Comparison of ENCODE assay signal across 15 cellular contexts in the genomic region with DNA sequence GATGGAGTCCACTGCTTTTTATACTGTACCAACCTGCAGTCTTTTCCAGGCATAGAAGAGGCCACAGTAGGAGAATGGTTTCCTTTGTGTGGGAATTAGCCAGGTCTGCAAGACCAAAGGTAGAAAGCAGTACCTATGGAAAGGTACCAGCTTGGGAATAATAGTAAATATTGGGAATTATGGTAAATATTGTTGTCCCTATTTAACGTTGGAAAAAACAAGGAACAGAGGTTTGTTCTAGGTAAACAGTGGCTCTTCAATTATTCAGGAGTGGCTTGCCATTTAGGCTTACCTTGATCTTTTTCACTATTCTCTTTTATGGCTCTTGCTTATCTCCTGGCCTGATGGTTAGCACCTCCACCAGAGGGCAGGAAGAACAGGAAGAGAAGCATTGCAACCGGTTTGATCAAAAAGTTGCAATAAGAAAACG. TPM values are rescaled to one million over a fixed set of nuclear protein-coding genes. Genes with fewer than 3 reads are reported as not detected.
DNase-seq lines count a peak whose midpoint lies in the region; FAIRE-seq and TF ChIP-seq lines count a peak whose summit lies in the region.
"Had no signal": no experiment of that assay in that cellular context is flagged by ENCODE, and none has a peak within 500 bp of the region (broad histone marks: within the 10 kb centered on the region; RNA-seq: fewer than 3 reads in every experiment).

No MANE protein-coding gene starts in this region.

- intact Hi-C loops in kidney (cut with DNase I) = no loop called here

- no peak overlapping the region for H3K9ac ChIP-seq in kidney (ENCODE audit: low read length in 2 of 2)

- DNase-seq in BJ (ENCODE audit: low read depth) (no peak), SW480 (ENCODE audit: low spot score) (peak; percentile 51), kidney (no peak), NCI-H1436 (lab: John Stamatoyannopoulos, UW) (no peak), GM12892 (ENCODE audit: insufficient read length) (no peak), H54 (ENCODE audit: insufficient read length, low spot score) (no peak)
- no peak for DNase-seq in activated CD4-positive, alpha-beta memory T cell treated with anti-CD3 and anti-CD28 coated beads, Interleukin-2, amount 10 ng/mL, durations not matched to agents 7 days and 5 days
- DNase-seq: activated T-cell treated with anti-CD3 and anti-CD28 coated beads, Interleukin-2, amount 50 U/mL, for 48 hours; amygdala; NCI-H1105; NK-92 treated with Interleukin-12 subunit alpha and Interleukin-12 subunit beta, amount 100 ng/mL, for 24 hours had no signal

- H3K27me3 ChIP-seq in BJ (ENCODE audit: control insufficient read depth, insufficient read depth, low read length) = no peaks in the 10 kb centered on the region

- no peaks in the 10 kb centered on the region for H3K9me3 Mint-ChIP-seq in activated CD4-positive, alpha-beta memory T cell treated with anti-CD3 and anti-CD28 coated beads, Interleukin-2, amount 10 ng/mL, durations not matched to agents 7 days and 5 days
- H3K9me3 Mint-ChIP-seq: mesothelial cell of epicardium; stimulated activated effector memory CD8-positive, alpha-beta T cell treated with anti-CD3 and anti-CD28 coated beads, Interleukin-12 subunit alpha, Interleukin-12 subunit beta, amount 100 ng/mL, for 72 hours had no signal

- H3K4me1 Mint-ChIP-seq in activated CD4-positive, alpha-beta memory T cell treated with anti-CD3 and anti-CD28 coated beads, Interleukin-2, amount 10 ng/mL, durations not matched to agents 7 days and 5 days = peaks cover 6% of the 10 kb centered on the region
- H3K4me1 Mint-ChIP-seq: mesothelial cell of epicardium had no signal

- no peaks in the 10 kb centered on the region for H3K36me3 Mint-ChIP-seq in activated CD4-positive, alpha-beta memory T cell treated with anti-CD3 and anti-CD28 coated beads, Interleukin-2, amount 10 ng/mL, durations not matched to agents 7 days and 5 days (ENCODE audit: low read depth)
- H3K36me3 Mint-ChIP-seq: mesothelial cell of epicardium; stimulated activated effector memory CD8-positive, alpha-beta T cell treated with anti-CD3 and anti-CD28 coated beads, Interleukin-12 subunit alpha, Interleukin-12 subunit beta, amount 100 ng/mL, for 72 hours had no signal

- peaks cover 9% of the 10 kb centered on the region for H3K27me3 Mint-ChIP-seq in activated CD4-positive, alpha-beta memory T cell treated with anti-CD3 and anti-CD28 coated beads, Interleukin-2, amount 10 ng/mL, durations not matched to agents 7 days and 5 days
- H3K27me3 Mint-ChIP-seq: B cell had no signal

- no peak overlapping the region for H3K4me3 Mint-ChIP-seq in activated CD4-positive, alpha-beta memory T cell treated with anti-CD3 and anti-CD28 coated beads, Interleukin-2, amount 10 ng/mL, durations not matched to agents 7 days and 5 days
- H3K4me3 Mint-ChIP-seq: B cell; mesothelial cell of epicardium; stimulated activated effector memory CD8-positive, alpha-beta T cell treated with anti-CD3 and anti-CD28 coated beads, Interleukin-12 subunit alpha, Interleukin-12 subunit beta, amount 100 ng/mL, for 72 hours had no signal

- 0 out of 2 replicates have a peak, but pooled peaks have one; percentile 1 for TF ChIP-seq CTCF in BJ (IDR thresholded peaks at IDR 0.05; ENCODE audit: insufficient read depth, low read depth, low read length)
- peak; percentile 54; the same call in 1 of the 2 replicates for TF ChIP-seq CTCF in LNCAP (IDR thresholded peaks at IDR 0.05)
- TF ChIP-seq CTCF in kidney (IDR thresholded peaks at IDR 0.05; ENCODE audit: borderline replicate concordance, extremely low read depth, insufficient read depth) = peak; percentile 6

- FAIRE-seq in kidney (lab: Jason Lieb, UNC) (no peak), GM12892 (lab: Jason Lieb, UNC) (no peak), H54 (lab: Jason Lieb, UNC) (no peak)

- POLR2A ChIA-PET in BJ (lab: Charles Lee) = no interaction called here
- POLR2A ChIA-PET in activated CD4-positive, alpha-beta memory T cell treated with anti-CD3 and anti-CD28 coated beads, Interleukin-2, amount 10 ng/mL, durations not matched to agents 7 days and 5 days (lab: Charles Lee) = no interaction called here

- no peak overlapping the region for H3K27ac ChIP-seq in kidney (ENCODE audit: low read depth in 2 of 2, low read length in 2 of 2)

- CTCF ChIA-PET in BJ (lab: Yijun Ruan, JAX) = no interaction called here
- CTCF ChIA-PET in activated CD4-positive, alpha-beta memory T cell treated with anti-CD3 and anti-CD28 coated beads, Interleukin-2, amount 10 ng/mL, durations not matched to agents 7 days and 5 days (lab: Charles Lee) = no interaction called here

- H3K9me3 ChIP-seq in kidney (ENCODE audit: control insufficient read depth in 1 of 2, low read length in 2 of 2) = no peaks in the 10 kb centered on the region

- H3K27ac Mint-ChIP-seq in activated CD4-positive, alpha-beta memory T cell treated with anti-CD3 and anti-CD28 coated beads, Interleukin-2, amount 10 ng/mL, durations not matched to agents 7 days and 5 days = no peak overlapping the region
- H3K27ac Mint-ChIP-seq: B cell; mesothelial cell of epicardium; stimulated activated effector memory CD8-positive, alpha-beta T cell treated with anti-CD3 and anti-CD28 coated beads, Interleukin-12 subunit alpha, Interleukin-12 subunit beta, amount 100 ng/mL, for 72 hours had no signal

- H3K36me3 ChIP-seq in BJ (ENCODE audit: control insufficient read depth, insufficient read depth, low read length) (no peaks in the 10 kb centered on the region), kidney (ENCODE audit: control insufficient read depth in 1 of 2, insufficient read depth in 2 of 2, low read length in 2 of 2) (no peaks in the 10 kb centered on the region)

- no peaks in the 10 kb centered on the region for H3K4me1 ChIP-seq in kidney (ENCODE audit: control insufficient read depth in 1 of 2, insufficient read depth in 1 of 2, low read depth in 1 of 2, low read length in 2 of 2)

- TF ChIP-seq POLR2A in GM12892 (IDR thresholded peaks at IDR 0.05; ENCODE audit: low read depth, low read length) (no peak), H54 (IDR thresholded peaks at IDR 0.05; ENCODE audit: low read depth, low read length) (no peak)

- H3K4me3 ChIP-seq in BJ (ENCODE audit: low read depth, low read length) (no peak overlapping the region), kidney (ENCODE audit: low read length in 2 of 2) (no peak overlapping the region)

RNA-seq across cellular contexts. Expression of a gene that starts 43.9 kb away (rescaled TPM):
- polyA plus RNA-seq in BJ (2011; rRNA removed) = 3.7 and 7.0 TPM in 2 replicates
- 3.7 and 5.0 TPM in 2 replicates for polyA minus RNA-seq in BJ (2011; rRNA and poly(A)+ RNA removed)
- 29.4 TPM for total RNA-seq in kidney
- 11.7 TPM for polyA plus RNA-seq in kidney (ENCODE audit: insufficient read depth, low read depth, low replicate concordance)
- 1 to 10 TPM; 5.9 to 6.6 TPM for total RNA-seq in activated CD4-positive, alpha-beta memory T cell treated with anti-CD3 and anti-CD28 coated beads, Interleukin-2, amount 10 ng/mL, durations not matched to agents 7 days and 5 days
- 10.1 TPM for polyA plus RNA-seq in GM12892 (2012; ENCODE audit: missing spikeins)

Comparison
In these comparisons a context has a peak if more than half of its experiments do, and no peak if none do; other contexts are left out.
1. CTCF ChIP-seq: peak in every context shown above with its lines; median percentile 54 in LNCAP; 6 in kidney; 1 in BJ.